ENCODE assay signal across 8 cellular contexts in the genomic region with DNA sequence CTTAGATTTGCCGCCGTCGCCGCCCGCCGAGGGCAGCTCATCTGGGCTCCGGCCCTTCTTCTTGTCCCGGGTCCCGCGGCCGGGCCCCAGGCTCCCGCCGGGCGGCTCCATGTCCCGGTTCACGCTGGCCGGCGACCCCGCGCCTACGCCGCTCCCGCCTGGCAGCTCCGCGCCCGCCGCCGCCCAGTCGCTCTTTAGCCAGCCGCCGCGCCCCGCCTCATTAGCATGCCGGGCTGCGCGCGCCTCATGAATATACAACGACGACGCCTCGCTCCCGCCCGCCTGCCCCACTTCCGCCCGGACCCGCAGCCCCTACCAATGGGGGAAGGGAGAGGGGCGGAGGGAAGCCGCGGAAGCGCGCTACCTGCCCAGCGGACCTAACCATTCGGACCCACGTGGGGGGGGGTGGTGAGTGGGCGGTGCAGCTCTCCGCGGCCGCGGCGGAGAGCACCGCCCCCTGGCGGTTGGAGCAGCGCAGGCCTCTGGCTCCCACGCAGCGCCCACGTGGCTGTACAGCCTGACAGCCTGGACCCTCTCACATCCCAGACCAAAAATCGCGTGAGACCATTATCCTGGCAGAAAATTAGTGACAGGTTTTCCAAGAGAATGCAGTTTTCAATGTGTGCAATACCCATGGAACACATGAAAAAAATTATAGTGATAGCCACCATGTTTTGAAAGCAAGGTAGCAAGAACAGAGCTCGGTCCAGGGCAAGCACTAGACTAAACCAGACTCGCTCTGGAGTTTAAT. TPM values are rescaled to one million over a fixed set of nuclear protein-coding genes. Genes with fewer than 3 reads are reported as not detected.
A peak's percentile ranks its signal among the peaks of the same experiment; 100 is the strongest.
DNase-seq lines count a peak whose midpoint lies in the region; ATAC-seq, FAIRE-seq and TF ChIP-seq lines count a peak whose summit lies in the region.

A gene (minus strand): TSS at position 197 of the 751 bp plus-strand sequence. CDS start 86 bp downstream, at position 111.

- H3K4me2 ChIP-seq in BLaER1 treated with 17β-estradiol and CSF1 and Interleukin-3, amounts not matched to agents 10 nM and 100 nM: peak within 1 kb of the TSS; percentile 76 to 95 (median 89)

- H3K9ac ChIP-seq in BLaER1 treated with 17β-estradiol and CSF1 and Interleukin-3, amounts not matched to agents 10 nM and 100 nM: peak within 1 kb of the TSS; percentile 88 to 98 (median 97)

- CTCF ChIA-PET in activated CD4-positive, alpha-beta T cell treated with anti-CD3 and anti-CD28 coated beads for 36 hours (lab: Charles Lee): interaction anchor here (0.6 to 11.2 kb wide), 24 partner anchors 11 to 908 kb away, joined by 3 to 261 read pairs (median 5); a partner anchor contains a TSS

- intact Hi-C loops in activated CD4-positive, alpha-beta T cell treated with anti-CD3 and anti-CD28 coated beads for 36 hours (cut with DNase I, micrococcal nuclease): loop anchor here (1.0 to 10.0 kb wide), 11 partner anchors 14 to 1064 kb away; a partner anchor contains a TSS
- intact Hi-C loops in left colon (cut with DNase I, micrococcal nuclease): no loop called here

- H3K27me3 ChIP-seq in BLaER1 treated with 17β-estradiol and CSF1 and Interleukin-3, amounts not matched to agents 10 nM and 100 nM: no peaks in the 10 kb centered on the region

- H3K9me3 Mint-ChIP-seq in activated CD4-positive, alpha-beta T cell treated with anti-CD3 and anti-CD28 coated beads for 36 hours (ENCODE audit: low read depth): no peaks in the 10 kb centered on the region

- FAIRE-seq in GM19239 (lab: Jason Lieb, UNC): peak; percentile 93

- peaks cover 50% of the 10 kb centered on the region for H3K36me3 Mint-ChIP-seq in activated CD4-positive, alpha-beta T cell treated with anti-CD3 and anti-CD28 coated beads for 36 hours (ENCODE audit: low read depth)

- peaks cover 32 to 77% (median 50%) of the 10 kb centered on the region in 11 experiments for H3K36me3 ChIP-seq in BLaER1 treated with 17β-estradiol and CSF1 and Interleukin-3, amounts not matched to agents 10 nM and 100 nM

- peaks cover 0 to 43% (median 24%) of the 10 kb centered on the region in 11 experiments; a peak in 14 of 22 replicates for H4K20me1 ChIP-seq in BLaER1 treated with 17β-estradiol and CSF1 and Interleukin-3, amounts not matched to agents 10 nM and 100 nM

- peak within 1 kb of the TSS; percentile 98 for H3K27ac Mint-ChIP-seq in activated CD4-positive, alpha-beta T cell treated with anti-CD3 and anti-CD28 coated beads for 36 hours

- POLR2A ChIA-PET in activated CD4-positive, alpha-beta T cell treated with anti-CD3 and anti-CD28 coated beads for 36 hours (lab: Charles Lee): interaction anchor here (1.0 to 2.0 kb wide), 5 partner anchors 16 to 27 kb away, joined by 3 to 48 read pairs (median 4); a partner anchor contains a TSS

- peak within 1 kb of the TSS; percentile 77 to 99 (median 96) for H3K4me3 ChIP-seq in BLaER1 treated with 17β-estradiol and CSF1 and Interleukin-3, amounts not matched to agents 10 nM and 100 nM
- H3K4me3 ChIP-seq in choroid plexus epithelial cell (ENCODE audit: low read depth, low read length): peak within 1 kb of the TSS; percentile 84

- peak within 1 kb of the TSS; percentile 73 to 95 (median 94) for H3K27ac ChIP-seq in BLaER1 treated with 17β-estradiol and CSF1 and Interleukin-3, amounts not matched to agents 10 nM and 100 nM

- H3K9me3 ChIP-seq in BLaER1 treated with 17β-estradiol and CSF1 and Interleukin-3, amounts not matched to agents 10 nM and 100 nM (replicated peaks in 1 of 11): no peaks in the 10 kb centered on the region

- ATAC-seq in HG03457 (IDR thresholded peaks at IDR 0.05; ENCODE audit: unreplicated experiment) (peak; percentile 77), left colon (peak; percentile 93)
- ATAC-seq in activated CD4-positive, alpha-beta T cell treated with anti-CD3 and anti-CD28 coated beads for 36 hours: peak; percentile 88

- no peaks in the 10 kb centered on the region for H3K27me3 Mint-ChIP-seq in activated CD4-positive, alpha-beta T cell treated with anti-CD3 and anti-CD28 coated beads for 36 hours

- peaks cover 28 to 76% (median 42%) of the 10 kb centered on the region in 10 experiments for H3K4me1 ChIP-seq in BLaER1 treated with 17β-estradiol and CSF1 and Interleukin-3, amounts not matched to agents 10 nM and 100 nM

- peak; percentile 85 for TF ChIP-seq CTCF in choroid plexus epithelial cell (conservative IDR thresholded peaks at IDR 0.05; ENCODE audit: low read depth, low read length)

- H3K4me3 Mint-ChIP-seq in activated CD4-positive, alpha-beta T cell treated with anti-CD3 and anti-CD28 coated beads for 36 hours: peak within 1 kb of the TSS; percentile 98

- DNase-seq in GM19239 (ENCODE audit: insufficient read length, low spot score) (peak; percentile 79), NCI-H524 (lab: John Stamatoyannopoulos, UW) (peak; percentile 93 to 95), choroid plexus epithelial cell (ENCODE audit: low read depth) (peak; percentile 98), left colon (peak; percentile 98 to 99)
- DNase-seq in activated CD4-positive, alpha-beta T cell treated with anti-CD3 and anti-CD28 coated beads for 36 hours: peak; percentile 99
- DNase-seq in stimulated activated CD4-positive, alpha-beta T cell treated with anti-CD3 and anti-CD28 coated beads, Interleukin-1b, Interleukin-23, amount 100 ng/mL, for 48 hours: peak; percentile 98

- H3K4me1 Mint-ChIP-seq in activated CD4-positive, alpha-beta T cell treated with anti-CD3 and anti-CD28 coated beads for 36 hours: peaks cover 64% of the 10 kb centered on the region

RNA-seq across cellular contexts. Expression of the gene that starts here (rescaled TPM):
- total RNA-seq in activated CD4-positive, alpha-beta T cell treated with anti-CD3 and anti-CD28 coated beads for 36 hours: 100 to 1,000 TPM; 185 to 212 TPM
- total RNA-seq in left colon: 100 to 1,000 TPM; 105 to 108 TPM

Comparison
In these comparisons a context has a peak if more than half of its experiments do, and no peak if none do; other contexts are left out.
1. Peak in every context shown above with its lines: DNase-seq, ATAC-seq, H3K4me3 ChIP-seq and H3K27ac ChIP-seq.
2. intact Hi-C loops: an anchor here in activated CD4-positive, alpha-beta T cell treated with anti-CD3 and anti-CD28 coated beads for 36 hours (1.0 to 10.0 kb wide); none called in left colon.